ENCODE assay signal across 17 cellular contexts in the genomic region with DNA sequence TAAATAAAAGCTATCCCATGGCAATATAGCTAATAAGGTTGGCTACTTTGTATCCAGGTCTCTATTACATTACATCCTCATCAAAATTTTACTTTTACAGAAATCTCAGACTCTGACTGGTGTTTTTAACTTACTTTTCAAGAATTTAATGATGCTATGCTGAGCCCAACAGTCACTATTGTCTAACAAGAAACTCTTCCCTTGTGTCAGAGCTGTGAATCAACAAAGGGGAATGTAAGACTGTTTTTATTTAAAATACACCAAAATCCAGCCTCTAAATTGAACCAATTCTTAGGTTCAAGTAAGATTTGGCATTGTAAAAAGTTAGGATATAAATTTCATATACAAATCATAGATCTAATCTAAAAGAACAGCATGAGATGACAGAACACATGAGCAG.
"Had no signal": no experiment of that assay in that cellular context is flagged by ENCODE, and none has a peak within 500 bp of the region (broad histone marks: within the 10 kb centered on the region; RNA-seq: fewer than 3 reads in every experiment).

No MANE protein-coding gene starts in this region.

- H3K9me3 ChIP-seq: heart right ventricle, left lung, thyroid gland had no signal

- H3K36me3 ChIP-seq: brain microvascular endothelial cell, heart right ventricle, left lung, thyroid gland had no signal

- H3K4me3 ChIP-seq: dorsolateral prefrontal cortex, heart right ventricle, left lung, thyroid gland had no signal

- DNase-seq: activated CD4-positive, alpha-beta T cell treated with anti-CD3 and anti-CD28 coated beads for 36 hours; activated CD4-positive, alpha-beta T cell treated with anti-CD3 and anti-CD28 coated beads, Interleukin-2, amount 50 U/mL, for 48 hours; activated naive CD4-positive, alpha-beta T cell; activated naive CD8-positive, alpha-beta T cell treated with anti-CD3 and anti-CD28 coated beads, Interleukin-2, amount 10 ng/mL, durations not matched to agents 7 days and 5 days; anterior cingulate cortex; brain microvascular endothelial cell; central memory CD4-positive, alpha-beta T cell; dorsolateral prefrontal cortex; endodermal cell; heart right ventricle; left lung; mammary epithelial cell; midbrain; stimulated activated CD4-positive, alpha-beta T cell treated with anti-CD3 and anti-CD28 coated beads, Interleukin-2, amount 100 ng/mL, for 24 hours; stimulated activated naive CD4-positive, alpha-beta T cell treated with Interleukin-2 at 50 U/mL for 16 hours; thyroid gland had no signal

- H3K27me3 ChIP-seq: brain microvascular endothelial cell, dorsolateral prefrontal cortex, heart right ventricle, left lung, thyroid gland had no signal

- H3K27ac ChIP-seq: brain microvascular endothelial cell, dorsolateral prefrontal cortex, epithelial cell of prostate, heart right ventricle, left lung, thyroid gland had no signal

- H3K4me1 ChIP-seq: heart right ventricle, left lung, thyroid gland had no signal
